ENCODE assay signal across 1 cellular context in genomic region chr3:72270730-72271129, GRCh38.
TF ChIP-seq lines count a peak whose summit lies in the region.

No MANE protein-coding gene starts in this region.

TF ChIP-seq in HepG2, 621 proteins besides CTCF, POLR2A, EP300 and RAD21:
- TF ChIP-seq ELF1 (CRISPR knock-in tag; IDR thresholded peaks at IDR 0.05) (no peak), ZNF143 (CRISPR knock-in tag; IDR thresholded peaks at IDR 0.05) (no peak)
